In genomic region chr10:132115736-132116135, GRCh38 we compare ENCODE assay signal across 20 cellular contexts. TPM values are rescaled to one million over a fixed set of nuclear protein-coding genes. Genes with fewer than 3 reads are reported as not detected.
DNase-seq lines count a peak whose midpoint lies in the region; ATAC-seq and TF ChIP-seq lines count a peak whose summit lies in the region.
"Had no signal": no experiment of that assay in that cellular context is flagged by ENCODE, and none has a peak within 500 bp of the region (broad histone marks: within the 10 kb centered on the region; RNA-seq: fewer than 3 reads in every experiment).

No MANE protein-coding gene starts in this region.

- H3K4me3 ChIP-seq in ascending aorta: no peak overlapping the region
- H3K4me3 ChIP-seq: GM23338, heart left ventricle, SJSA1, vagina had no signal

- no peaks in the 10 kb centered on the region for H3K9me3 Mint-ChIP-seq in osteocyte (ENCODE audit: unreplicated experiment)
- H3K9me3 Mint-ChIP-seq: GM23338; T-helper 2 cell treated with Interferon-gamma antibody and Interleukin-4, amounts not matched to agents 5 μg/mL and 100 μg/mL, for 36 hours had no signal

- H3K27me3 Mint-ChIP-seq in osteocyte (ENCODE audit: unreplicated experiment): peaks cover 11% of the 10 kb centered on the region

- TF ChIP-seq CTCF in osteocyte (IDR thresholded peaks at IDR 0.05) (no peak), omental fat pad (IDR thresholded peaks at IDR 0.05) (no peak), ascending aorta (IDR thresholded peaks at IDR 0.05) (no peak)

- peak overlapping the region; percentile 60 for H3K27ac Mint-ChIP-seq in osteocyte (ENCODE audit: unreplicated experiment)
- H3K27ac Mint-ChIP-seq: GM23338; T-helper 2 cell treated with Interferon-gamma antibody and Interleukin-4, amounts not matched to agents 5 μg/mL and 100 μg/mL, for 36 hours had no signal

- H3K36me3 ChIP-seq in ascending aorta: no peaks in the 10 kb centered on the region
- H3K36me3 ChIP-seq: heart left ventricle, SJSA1, vagina had no signal

- peak; percentile 64 for ATAC-seq in left ventricle myocardium superior
- no peak for ATAC-seq in omental fat pad (ENCODE audit: low FRiP score)
- no peak for ATAC-seq in HG03565 (IDR thresholded peaks at IDR 0.05; ENCODE audit: unreplicated experiment)
- ATAC-seq: activated CD4-positive, CD25-positive, alpha-beta regulatory T cell treated with anti-CD3 and anti-CD28 coated beads, Interleukin-2, amount 50 U/mL, for 24 hours; esophagus mucosa; GM23338 had no signal

- H3K4me1 Mint-ChIP-seq in osteocyte (ENCODE audit: unreplicated experiment): peaks cover 11% of the 10 kb centered on the region

- H3K36me3 Mint-ChIP-seq in osteocyte (ENCODE audit: unreplicated experiment): no peaks in the 10 kb centered on the region

- DNase-seq in COLO829 (ENCODE audit: low spot score) (peak; percentile 28), astrocyte of the hippocampus (ENCODE audit: low read depth, low spot score) (peak; percentile 20), left ventricle myocardium superior (peak; percentile 60), osteocyte (ENCODE audit: extremely low spot score, unreplicated experiment) (no peak), omental fat pad (ENCODE audit: low spot score) (no peak), ascending aorta (ENCODE audit: low spot score in 2 of 2) (no peak)
- DNase-seq in activated T-cell treated with anti-CD3 and anti-CD28 coated beads, Interleukin-2, amount 50 U/mL, for 48 hours: no peak
- DNase-seq: activated gamma-delta T cell; Calu3; Karpas-422; stimulated activated CD4-positive, alpha-beta T cell treated with anti-CD3 and anti-CD28 coated beads, Interleukin-15, amount 100 ng/mL, for 24 hours had no signal

- H3K4me1 ChIP-seq in ascending aorta: no peaks in the 10 kb centered on the region
- H3K4me1 ChIP-seq: SJSA1, vagina had no signal

- no peak overlapping the region for H3K27ac ChIP-seq in ascending aorta
- H3K27ac ChIP-seq: heart left ventricle, SJSA1, vagina had no signal

- H3K9me3 ChIP-seq in ascending aorta: no peaks in the 10 kb centered on the region
- H3K9me3 ChIP-seq: heart left ventricle, SJSA1, vagina had no signal

- no peaks in the 10 kb centered on the region for H3K27me3 ChIP-seq in ascending aorta
- H3K27me3 ChIP-seq: heart left ventricle, vagina had no signal

- intact Hi-C loops in left ventricle myocardium superior (cut with micrococcal nuclease): no loop called here
- intact Hi-C loops in ascending aorta (cut with DNase I): no loop called here

- H3K4me3 Mint-ChIP-seq in osteocyte (ENCODE audit: unreplicated experiment): no peak overlapping the region
- H3K4me3 Mint-ChIP-seq: GM23338; T-helper 2 cell treated with Interferon-gamma antibody and Interleukin-4, amounts not matched to agents 5 μg/mL and 100 μg/mL, for 36 hours had no signal

RNA-seq across cellular contexts. Expression of gene JAKMIP3, which starts 50.0 kb away (rescaled TPM):
- 2.0 TPM for total RNA-seq in left ventricle myocardium superior
- total RNA-seq in osteocyte: 0.64 and 0.65 TPM in 2 replicates
- under 1 TPM; 0.13 to 0.79 (median 0.37) TPM for total RNA-seq in omental fat pad
- not detected for total RNA-seq in ascending aorta
- total RNA-seq: kidney epithelial cell had no signal

Comparison
In these comparisons a context has a peak if more than half of its experiments do, and no peak if none do; other contexts are left out.
1. DNase-seq: peak in COLO829 (single experiment), astrocyte of the hippocampus (single experiment) and left ventricle myocardium superior (single experiment); none in osteocyte (single experiment), activated T-cell treated with anti-CD3 and anti-CD28 coated beads, Interleukin-2, amount 50 U/mL, for 48 hours (0 of 2), omental fat pad (single experiment) and ascending aorta (0 of 2).